15 cellular contexts compared by ENCODE assay signal in genomic region chr12:108700833-108701450, GRCh38. TPM values are rescaled to one million over a fixed set of nuclear protein-coding genes. Genes with fewer than 3 reads are reported as not detected.
DNase-seq lines count a peak whose midpoint lies in the region; ATAC-seq and TF ChIP-seq lines count a peak whose summit lies in the region.
"Had no signal": no experiment of that assay in that cellular context is flagged by ENCODE, and none has a peak within 500 bp of the region (broad histone marks: within the 10 kb centered on the region; RNA-seq: fewer than 3 reads in every experiment).

No MANE protein-coding gene starts in this region.

- DNase-seq in HEK293T (ENCODE audit: extremely low spot score) (peak; percentile 18), WTC11 (ENCODE audit: low spot score) (no peak), right cardiac atrium (no peak), sigmoid colon (no peak), NCI-H748 (lab: John Stamatoyannopoulos, UW; ENCODE audit: unreplicated experiment) (no peak), NCI-H226 (no peak)
- no peak for DNase-seq in naive thymus-derived CD4-positive, alpha-beta T cell
- DNase-seq: mucosa of descending colon; NCI-H524 treated with DMSO at 0.1 percent for 48 hours; SIG-M5; stimulated activated CD4-positive, alpha-beta T cell treated with anti-CD3 and anti-CD28 coated beads, Interleukin-1b, Interleukin-23, amount 100 ng/mL, for 48 hours had no signal

- ATAC-seq in WTC11 (no peak), right cardiac atrium (peak in 1 of 2 donors; percentile 20), GM18870 (IDR thresholded peaks at IDR 0.05; ENCODE audit: unreplicated experiment) (no peak)
- ATAC-seq in naive thymus-derived CD4-positive, alpha-beta T cell, result no peak

- peak overlapping the region; percentile 36; the same call in 1 of the 2 replicates for H3K27ac Mint-ChIP-seq in WTC11
- H3K27ac Mint-ChIP-seq in naive thymus-derived CD4-positive, alpha-beta T cell, result no peak overlapping the region
- H3K27ac Mint-ChIP-seq: stimulated activated naive CD8-positive, alpha-beta T cell treated with anti-CD3 and anti-CD28 coated beads, Interleukin-15, Interleukin-2, amounts not matched to agents 100 ng/mL and 50 ng/mL, for 24 hours had no signal

- 48% methylated on average over 10 of the region's 10 CpGs for WGBS in right cardiac atrium
- WGBS in sigmoid colon, 2 donors, result 84 to 90% methylated on average over 10 of the region's 10 CpGs

- H3K36me3 Mint-ChIP-seq in WTC11, result peaks cover 29% of the 10 kb centered on the region
- H3K36me3 Mint-ChIP-seq in naive thymus-derived CD4-positive, alpha-beta T cell, result peaks cover 0 to 17% (median 7%) of the 10 kb centered on the region in 5 donors

- H3K4me1 ChIP-seq in right cardiac atrium (ENCODE audit: control insufficient read depth, insufficient read depth, low read length), result peaks cover 25% of the 10 kb centered on the region
- peaks cover 0 to 99% (median 86%) of the 10 kb centered on the region in 4 donors for H3K4me1 ChIP-seq in sigmoid colon
- no peaks in the 10 kb centered on the region for H3K4me1 ChIP-seq in naive thymus-derived CD4-positive, alpha-beta T cell (ENCODE audit: control insufficient read depth in 2 of 2, insufficient read depth in 2 of 2, low read length in 2 of 2)

- no peaks in the 10 kb centered on the region for H3K27me3 Mint-ChIP-seq in WTC11 (ENCODE audit: low read depth)
- no peaks in the 10 kb centered on the region for H3K27me3 Mint-ChIP-seq in naive thymus-derived CD4-positive, alpha-beta T cell
- H3K27me3 Mint-ChIP-seq: stimulated activated naive CD8-positive, alpha-beta T cell treated with anti-CD3 and anti-CD28 coated beads, Interleukin-15, Interleukin-2, amounts not matched to agents 100 ng/mL and 50 ng/mL, for 24 hours had no signal

- H3K27ac ChIP-seq in right cardiac atrium (ENCODE audit: low read length) (peak overlapping the region; percentile 50), sigmoid colon (peak overlapping the region; percentile 95 to 100 (median 98))
- H3K27ac ChIP-seq in naive thymus-derived CD4-positive, alpha-beta T cell (ENCODE audit: low read depth, low read length), result no peak overlapping the region

- H3K4me3 Mint-ChIP-seq in WTC11, result no peak overlapping the region
- no peak overlapping the region for H3K4me3 Mint-ChIP-seq in naive thymus-derived CD4-positive, alpha-beta T cell
- H3K4me3 Mint-ChIP-seq: CD14-positive monocyte; stimulated activated naive CD8-positive, alpha-beta T cell treated with anti-CD3 and anti-CD28 coated beads, Interleukin-15, Interleukin-2, amounts not matched to agents 100 ng/mL and 50 ng/mL, for 24 hours had no signal

- no peaks in the 10 kb centered on the region for H3K9me3 ChIP-seq in right cardiac atrium (ENCODE audit: control insufficient read depth, low read length)
- no peaks in the 10 kb centered on the region for H3K9me3 ChIP-seq in sigmoid colon
- no peaks in the 10 kb centered on the region for H3K9me3 ChIP-seq in naive thymus-derived CD4-positive, alpha-beta T cell (ENCODE audit: control insufficient read depth in 2 of 3, low read length in 3 of 3)
- H3K9me3 ChIP-seq: mucosa of descending colon had no signal

- H3K27me3 ChIP-seq in right cardiac atrium (ENCODE audit: control insufficient read depth, insufficient read depth), result no peaks in the 10 kb centered on the region
- no peaks in the 10 kb centered on the region for H3K27me3 ChIP-seq in sigmoid colon
- H3K27me3 ChIP-seq in naive thymus-derived CD4-positive, alpha-beta T cell (ENCODE audit: control insufficient read depth in 2 of 2, insufficient read depth in 2 of 2, low read length in 2 of 2), result no peaks in the 10 kb centered on the region

- H3K36me3 ChIP-seq in sigmoid colon, result peaks cover 7 to 29% (median 12%) of the 10 kb centered on the region in 4 donors
- no peaks in the 10 kb centered on the region for H3K36me3 ChIP-seq in naive thymus-derived CD4-positive, alpha-beta T cell (ENCODE audit: control insufficient read depth in 2 of 3, insufficient read depth in 3 of 3, low read length in 3 of 3)

- no peak for TF ChIP-seq POLR2A in sigmoid colon (IDR thresholded peaks at IDR 0.05)

- no peaks in the 10 kb centered on the region for H3K9me3 Mint-ChIP-seq in WTC11
- H3K9me3 Mint-ChIP-seq in naive thymus-derived CD4-positive, alpha-beta T cell, result no peaks in the 10 kb centered on the region
- H3K9me3 Mint-ChIP-seq: activated T-helper 2 cell treated with anti-CD3 and anti-CD28 coated beads, Interferon-gamma antibody, Interleukin-2, Interleukin-4, amounts not matched to agents 10 μg/mL and 5 μg/mL and 100 μg/mL, durations not matched to agents 14 hours and 24 hours and 36 hours; CD14-positive monocyte; stimulated activated naive CD8-positive, alpha-beta T cell treated with anti-CD3 and anti-CD28 coated beads, Interleukin-15, Interleukin-2, amounts not matched to agents 100 ng/mL and 50 ng/mL, for 24 hours had no signal

- H3K4me3 ChIP-seq in right cardiac atrium (ENCODE audit: low read length) (no peak overlapping the region), sigmoid colon (peak overlapping the region in 2 of 4 donors; percentile 7 to 10)
- H3K4me3 ChIP-seq in naive thymus-derived CD4-positive, alpha-beta T cell (ENCODE audit: low read length), result no peak overlapping the region
- H3K4me3 ChIP-seq: mucosa of descending colon had no signal

- intact Hi-C loops in right cardiac atrium (cut with DNase I) (no loop called here), sigmoid colon (cut with DNase I) (no loop called here)
- intact Hi-C loops in naive thymus-derived CD4-positive, alpha-beta T cell (cut with micrococcal nuclease), result no loop called here

- H3K4me1 Mint-ChIP-seq in WTC11, result peaks cover 56% of the 10 kb centered on the region
- peaks cover 3 to 23% (median 17%) of the 10 kb centered on the region in 7 donors for H3K4me1 Mint-ChIP-seq in naive thymus-derived CD4-positive, alpha-beta T cell

- no peak for TF ChIP-seq EP300 in sigmoid colon (IDR thresholded peaks at IDR 0.05)

- CTCF ChIA-PET in HEK293T (lab: Yijun Ruan, JAX) (interaction anchor here (1.5 kb wide), 1 partner anchor 10 kb away, joined by 6 read pairs; no protein-coding TSS in a partner anchor), WTC11 (lab: Charles Lee) (interaction anchor here (0.6 to 0.9 kb wide), 3 partner anchors 13 to 789 kb away, joined by 3 read pairs; no protein-coding TSS in a partner anchor)
- CTCF ChIA-PET in naive thymus-derived CD4-positive, alpha-beta T cell (lab: Charles Lee), result interaction anchor here (1.7 kb wide), 1 partner anchor 104 kb away, joined by 4 read pairs; no protein-coding TSS in a partner anchor

- POLR2A ChIA-PET in HEK293T (lab: Yijun Ruan, JAX) (interaction anchor here (1.1 to 2.3 kb wide), 2 partner anchors 30 to 32 kb away, joined by 5 to 8 read pairs; no protein-coding TSS in a partner anchor), WTC11 (lab: Charles Lee) (interaction anchor here (0.9 kb wide), 1 partner anchor 14 kb away, joined by 3 read pairs; no protein-coding TSS in a partner anchor)
- POLR2A ChIA-PET in naive thymus-derived CD4-positive, alpha-beta T cell (lab: Charles Lee), result no interaction called here

- TF ChIP-seq CTCF in WTC11 (IDR thresholded peaks at IDR 0.05) (no peak), sigmoid colon (IDR thresholded peaks at IDR 0.05) (no peak)

TF ChIP-seq in HEK293T, 16 proteins besides CTCF, POLR2A, EP300 and RAD21:
- TF ChIP-seq SP1 (IDR thresholded peaks at IDR 0.05), result no peak
- peak; percentile 80 for TF ChIP-seq PKNOX1 (IDR thresholded peaks at IDR 0.05)
TF ChIP-seq in HEK293T: peak in this region for 1.

TF ChIP-seq in WTC11, 78 proteins besides CTCF, POLR2A, EP300 and RAD21:
- TF ChIP-seq JUN (CRISPR knock-in tag; IDR thresholded peaks at IDR 0.05), result no peak
- no peak for TF ChIP-seq HMGXB4 (CRISPR knock-in tag; IDR thresholded peaks at IDR 0.05)
- TF ChIP-seq ZNF423 (CRISPR knock-in tag; IDR thresholded peaks at IDR 0.05), result no peak
- TF ChIP-seq E2F1 (CRISPR knock-in tag; IDR thresholded peaks at IDR 0.05), result no peak
- TF ChIP-seq ELF4 (CRISPR knock-in tag; IDR thresholded peaks at IDR 0.05; ENCODE audit: low read depth), result no peak
- no peak for TF ChIP-seq E2F5 (CRISPR knock-in tag; IDR thresholded peaks at IDR 0.05)

RNA-seq across cellular contexts. Expression of gene CORO1C, which starts 30.4 kb away (rescaled TPM):
- total RNA-seq in WTC11 (2021) (108 to 114 TPM (median 113 TPM) in 3 replicates), right cardiac atrium (100 to 1,000 TPM in 2 of 4 donors, 10 to 100 TPM in 2; 85.1 to 122 (median 93.6) TPM), sigmoid colon (100 to 1,000 TPM; 247 to 569 (median 360) TPM)
- polyA plus RNA-seq in right cardiac atrium (24.8 TPM), sigmoid colon (10 to 100 TPM; 38.4 to 50.2 (median 49.2) TPM)
- total RNA-seq in naive thymus-derived CD4-positive, alpha-beta T cell, result 10 to 100 TPM in 3 of 5 experiments, 1 to 10 TPM in 2; 7.6 to 71.8 (median 15.7) TPM
- polyA plus RNA-seq in naive thymus-derived CD4-positive, alpha-beta T cell, result 1 to 10 TPM; 2.5 to 4.0 TPM
